In genomic region chr6:119148102-119148824, GRCh38 we compare ENCODE assay signal across 8 cellular contexts.
A peak's percentile ranks its signal among the peaks of the same experiment; 100 is the strongest.
DNase-seq lines count a peak whose midpoint lies in the region; ATAC-seq lines count a peak whose summit lies in the region.

No MANE protein-coding gene starts in this region.

- peak; percentile 9 for DNase-seq in NCI-H1436 (lab: John Stamatoyannopoulos, UW)
- DNase-seq in NCI-H1436 treated with DMSO at 0.1 percent for 48 hours (lab: John Stamatoyannopoulos, UW): no peak
- DNase-seq in HT1080 (ENCODE audit: low read depth): peak; percentile 76
- peak; percentile 76 for DNase-seq in RPMI7951 (ENCODE audit: low read depth)

- WGBS in mesodermal cell (ENCODE audit: insufficient coverage in 2 of 2), 2 experiments: 67 to 75% methylated on average over 3 to 5 of the region's 5 CpGs

- H3K4me1 ChIP-seq in endocrine pancreas (ENCODE audit: control insufficient read depth, insufficient read depth, low read length): peaks cover 8% of the 10 kb centered on the region
- peaks cover 28% of the 10 kb centered on the region for H3K4me1 ChIP-seq in mesodermal cell (ENCODE audit: control insufficient read depth, insufficient read depth, low read length, poor library complexity, severe bottlenecking)

- ATAC-seq in GM21786 (IDR thresholded peaks at IDR 0.05; ENCODE audit: unreplicated experiment) (no peak), HG03025 (IDR thresholded peaks at IDR 0.05; ENCODE audit: low FRiP score, unreplicated experiment) (no peak)

- H3K9me3 ChIP-seq in endocrine pancreas (ENCODE audit: control insufficient read depth, low read length): no peaks in the 10 kb centered on the region
- peaks cover 8% of the 10 kb centered on the region for H3K9me3 ChIP-seq in mesodermal cell (ENCODE audit: control insufficient read depth, low read length)

- H3K36me3 ChIP-seq in endocrine pancreas (ENCODE audit: control insufficient read depth, insufficient read depth, low read length) (no peaks in the 10 kb centered on the region), mesodermal cell (ENCODE audit: control insufficient read depth, insufficient read depth, low read length) (no peaks in the 10 kb centered on the region)

- H3K27me3 ChIP-seq in endocrine pancreas (ENCODE audit: control insufficient read depth, insufficient read depth, low read length): no peaks in the 10 kb centered on the region

- peak overlapping the region; percentile 76 for H3K27ac ChIP-seq in mesodermal cell (ENCODE audit: low read depth, low read length, severe bottlenecking)

- H3K4me3 ChIP-seq in endocrine pancreas (ENCODE audit: control insufficient read depth, insufficient read depth, low read length) (peak overlapping the region; percentile 82), mesodermal cell (ENCODE audit: extremely low read depth, insufficient read depth, low read length, poor library complexity, severe bottlenecking) (no peak overlapping the region)

- H3K9ac ChIP-seq in endocrine pancreas (ENCODE audit: control insufficient read depth, insufficient read depth, low read length): no peak overlapping the region
